Comparison of ENCODE assay signal across 6 cellular contexts in genomic region chr15:50875238-50875637, GRCh38. TPM values are rescaled to one million over a fixed set of nuclear protein-coding genes. Genes with fewer than 3 reads are reported as not detected.
DNase-seq lines count a peak whose midpoint lies in the region; ATAC-seq, FAIRE-seq and TF ChIP-seq lines count a peak whose summit lies in the region.
"Not testable (repeated sequence)": the region's sequence is repeated elsewhere in the genome, so short reads cannot be mapped to it uniquely, and the experiment has no call there.

No MANE protein-coding gene starts in this region.

- POLR2A ChIA-PET in HepG2 (lab: Yijun Ruan, JAX), result interaction anchor here (1.3 kb wide), 1 partner anchor 17 kb away, joined by 3 read pairs; no protein-coding TSS in a partner anchor

- not testable (repeated sequence) for FAIRE-seq in HepG2 (lab: Jason Lieb, UNC)

- peaks cover 37% of the 10 kb centered on the region for H3K27me3 Mint-ChIP-seq in T-helper 17 cell
- H3K27me3 Mint-ChIP-seq in central memory CD8-positive, alpha-beta T cell, result peaks cover 16% of the 10 kb centered on the region

- intact Hi-C loops in HepG2 (cut with micrococcal nuclease; ENCODE audit: unreplicated experiment), result not testable (repeated sequence)
- intact Hi-C loops in mucosa of descending colon (cut with DNase I, micrococcal nuclease) (loop anchor here (5.0 kb wide), 2 partner anchors 188 to 198 kb away; partner anchors contain the start of gene TRPM7 (in 1 of the 2)), transverse colon (cut with DNase I; ENCODE audit: low total_unique reads) (loop anchor here (10.0 kb wide), 2 partner anchors 110 to 190 kb away; partner anchors contain the start of genes SPPL2A and TRPM7)

- not testable (repeated sequence) for H3K4me3 ChIP-seq in GM23248; HepG2 (replicated peaks in 1 of 3; ENCODE audit: insufficient read depth in 1 of 3, low read depth in 2 of 3, low read length in 3 of 3); mucosa of descending colon; transverse colon

- H3K9me2 ChIP-seq in GM23248 (ENCODE audit: insufficient read depth), result not testable (repeated sequence)

- not testable (repeated sequence) for H3K36me3 Mint-ChIP-seq in T-helper 17 cell (ENCODE audit: low read depth); central memory CD8-positive, alpha-beta T cell (ENCODE audit: insufficient read depth)

- DNase-seq in GM23248; T-helper 17 cell; central memory CD8-positive, alpha-beta T cell (ENCODE audit: low spot score in 2 of 2); HepG2 (ENCODE audit: low spot score); mucosa of descending colon; transverse colon: not testable (repeated sequence)

- H3K36me3 ChIP-seq in GM23248 (ENCODE audit: low read depth); HepG2 (replicated peaks in 1 of 2; ENCODE audit: control insufficient read depth in 1 of 2, insufficient read depth in 2 of 2, low read length in 2 of 2); mucosa of descending colon (ENCODE audit: low read depth); transverse colon: not testable (repeated sequence)

- H3K4me1 ChIP-seq in GM23248 (ENCODE audit: insufficient read depth), result peaks cover 19% of the 10 kb centered on the region
- H3K4me1 ChIP-seq in HepG2 (ENCODE audit: insufficient read depth, low read length), result peaks cover 32% of the 10 kb centered on the region; the same call in 1 of the 2 replicates
- H3K4me1 ChIP-seq in mucosa of descending colon (ENCODE audit: low read depth), result peaks cover 12% of the 10 kb centered on the region
- peaks cover 0 to 42% (median 11%) of the 10 kb centered on the region in 4 donors for H3K4me1 ChIP-seq in transverse colon

- BruUV-seq in HepG2 (replicated peaks; lab: Mats Ljungman, UMichigan), result not testable (repeated sequence)

- peak overlapping the region; percentile 41 for H3K4me3 Mint-ChIP-seq in T-helper 17 cell
- H3K4me3 Mint-ChIP-seq in central memory CD8-positive, alpha-beta T cell, result not testable (repeated sequence)

- WGBS in GM23248 (ENCODE audit: low coverage in 1 of 2, low lambda C conversion rate in 2 of 2, missing lambda C conversion rate in 2 of 2), 2 experiments, result 96% methylated on average over 3 of the region's 3 CpGs; no CpG with 5 or more reads in 1 of the 2 experiments
- WGBS in HepG2 (ENCODE audit: low lambda C conversion rate), result 78% methylated on average over 3 of the region's 3 CpGs
- 56 to 61% methylated on average over 3 of the region's 3 CpGs for WGBS in transverse colon (ENCODE audit: low coverage in 1 of 2), 2 donors

- ATAC-seq in T-helper 17 cell; central memory CD8-positive, alpha-beta T cell (replicated peaks; ENCODE audit: extremely low read depth, poor library complexity, severe bottlenecking); HepG2: not testable (repeated sequence)
- peak; percentile 39 for ATAC-seq in mucosa of descending colon

- not testable (repeated sequence) for H3K9me3 Mint-ChIP-seq in central memory CD8-positive, alpha-beta T cell

- H4K20me1 ChIP-seq in GM23248 (ENCODE audit: insufficient read depth); HepG2 (ENCODE audit: insufficient read depth, low read length): not testable (repeated sequence)

- not testable (repeated sequence) for H3K27ac Mint-ChIP-seq in T-helper 17 cell
- H3K27ac Mint-ChIP-seq in central memory CD8-positive, alpha-beta T cell (ENCODE audit: low read depth), result peak overlapping the region; percentile 58

- H3K4me2 ChIP-seq in GM23248 (ENCODE audit: unreplicated experiment); HepG2 (ENCODE audit: low read depth, low read length): not testable (repeated sequence)

- not testable (repeated sequence) for H3K9me3 ChIP-seq in GM23248 (ENCODE audit: low read depth); T-helper 17 cell (ENCODE audit: control insufficient read depth, low read length, poor library complexity, severe bottlenecking); HepG2 (ENCODE audit: low read length); mucosa of descending colon; transverse colon

- H3K4me1 Mint-ChIP-seq in T-helper 17 cell, result peaks cover 17% of the 10 kb centered on the region
- H3K4me1 Mint-ChIP-seq in central memory CD8-positive, alpha-beta T cell, result peaks cover 10% of the 10 kb centered on the region

- H3F3A ChIP-seq in GM23248 (ENCODE audit: insufficient read depth), result peaks cover 11% of the 10 kb centered on the region

- H2AFZ ChIP-seq in GM23248 (peak overlapping the region; percentile 36; the same call in 1 of the 2 replicates), HepG2 (ENCODE audit: low read length) (peak overlapping the region; percentile 36)

- not testable (repeated sequence) for H3K79me2 ChIP-seq in GM23248 (ENCODE audit: insufficient read depth); HepG2 (ENCODE audit: insufficient read depth, low read length)

- not testable (repeated sequence) for H3K27me3 ChIP-seq in GM23248 (replicated peaks; ENCODE audit: insufficient read depth); HepG2 (ENCODE audit: control insufficient read depth in 1 of 2, insufficient read depth in 2 of 2, low read length in 2 of 2); transverse colon

- not testable (repeated sequence) for TF ChIP-seq POLR2A in HepG2 (IDR thresholded peaks at IDR 0.05; ENCODE audit: insufficient read depth in 1 of 2, low read depth in 2 of 2, low read length in 2 of 2); transverse colon (IDR thresholded peaks at IDR 0.05)

- TF ChIP-seq CTCF in HepG2 (CRISPR knock-in tag; IDR thresholded peaks at IDR 0.05); mucosa of descending colon (IDR thresholded peaks at IDR 0.05); transverse colon (IDR thresholded peaks at IDR 0.05): not testable (repeated sequence)

- not testable (repeated sequence) for TF ChIP-seq EP300 in HepG2 (IDR thresholded peaks at IDR 0.05; ENCODE audit: low read depth in 2 of 2, low read length in 2 of 2); HepG2 (CRISPR knock-in tag; IDR thresholded peaks at IDR 0.05; ENCODE audit: borderline replicate concordance); transverse colon (IDR thresholded peaks at IDR 0.05; ENCODE audit: low read depth)

- not testable (repeated sequence) for TF ChIP-seq RAD21 in HepG2 (CRISPR knock-in tag; IDR thresholded peaks at IDR 0.05)

- not testable (repeated sequence) for H3K27ac ChIP-seq in GM23248; HepG2 (ENCODE audit: extremely low read length, insufficient read depth, low read length)
- H3K27ac ChIP-seq in transverse colon, result peak overlapping the region; percentile 48 to 68 (median 62)

- not testable (repeated sequence) for H3K9ac ChIP-seq in GM23248; HepG2 (ENCODE audit: insufficient read depth, low read depth, low read length)

- in situ Hi-C loops in GM23248 (cut with MboI), result not testable (repeated sequence)
- in situ Hi-C loops in HepG2 (cut with HindIII; ENCODE audit: extremely low pct_ligation_motif_present, low pct_unique_long_range_greater_than_20kb), result loop anchor here (5.0 kb wide), 1 partner anchor 198 kb away; no protein-coding TSS in a partner anchor
- in situ Hi-C loops in transverse colon (cut with MboI; ENCODE audit: low pct_ligation_motif_present in 1 of 4, low pct_unique_long_range_greater_than_20kb in 1 of 4, low sequenced_read_pairs in 3 of 4), result loop anchor here in 1 of 4 donors (10.0 kb wide), 1 partner anchor 110 kb away; the partner anchor contains the start of gene SPPL2A

- CTCF ChIA-PET in HepG2 (lab: Yijun Ruan, JAX; ENCODE audit: low intra/inter-chr PET ratio, low total read pairs), result interaction anchor here (2.2 kb wide), 1 partner anchor 10 kb away, joined by 7 read pairs; no protein-coding TSS in a partner anchor

RNA-seq across cellular contexts. Expression of gene AP4E1, which starts 33.2 kb away (rescaled TPM):
- total RNA-seq in GM23248 (2014; rRNA removed; shearing (Covaris generic)), result 14.4 and 15.0 TPM in 2 replicates
- polyA plus RNA-seq in GM23248 (2016; fragmentation: Nextera tagmentation; extraction: Ambion mirVana) (6.2 and 6.6 TPM in 2 replicates), HepG2 (2011; rRNA removed) (2.1 and 2.2 TPM in 2 replicates)
- total RNA-seq in T-helper 17 cell (1 to 10 TPM; 7.6 to 9.6 TPM), HepG2 (2016; rRNA removed; fragmentation: Illumina TruSeq; extraction: Trizol) (7.8 and 11.8 TPM in 2 replicates), mucosa of descending colon (10 to 100 TPM in 2 of 3 donors, 1 to 10 TPM in 1; 9.6 to 11.9 (median 11.6) TPM), transverse colon (10 to 100 TPM in 2 of 4 donors, 1 to 10 TPM in 2; 6.0 to 22.4 (median 9.9) TPM)
- 4.4 and 5.5 TPM in 2 replicates for total RNA-seq in HepG2 (2016; cell fraction: cytosol; rRNA removed; fragmentation: Illumina TruSeq; extraction: Trizol; ENCODE audit: low read depth)
- 8.2 and 11.7 TPM in 2 replicates for total RNA-seq in HepG2 (2016; cell fraction: insoluble cytoplasmic fraction; rRNA removed; fragmentation: Illumina TruSeq; extraction: Trizol)
- total RNA-seq in HepG2 (2016; cell fraction: membrane; rRNA removed; fragmentation: Illumina TruSeq; extraction: Trizol), result 5.1 and 6.9 TPM in 2 replicates
- total RNA-seq in HepG2 (2016; cell fraction: nucleus; rRNA removed; fragmentation: Illumina TruSeq; extraction: Trizol), result 10.0 and 12.5 TPM in 2 replicates
- 0.89 and 1.5 TPM in 2 replicates for polyA plus RNA-seq in HepG2 (2011; cell fraction: cytosol; rRNA removed)
- polyA plus RNA-seq in HepG2 (2011; cell fraction: nucleus; rRNA removed), result 1.5 and 1.7 TPM in 2 replicates
- 3.9 and 4.2 TPM in 2 replicates for polyA plus RNA-seq in HepG2 (2012)
- polyA plus RNA-seq in HepG2 (2016; cell fraction: cytosol; fragmentation: Illumina TruSeq; extraction: Trizol; ENCODE audit: low read depth), result 0.26 and 0.36 TPM in 2 replicates
- polyA plus RNA-seq in HepG2 (2016; cell fraction: insoluble cytoplasmic fraction; fragmentation: Illumina TruSeq; extraction: Trizol; ENCODE audit: low read depth), result 7.0 and 7.1 TPM in 2 replicates
- 1.3 and 1.5 TPM in 2 replicates for polyA plus RNA-seq in HepG2 (2016; cell fraction: membrane; fragmentation: Illumina TruSeq; extraction: Trizol; ENCODE audit: low read depth)
- 8.5 and 9.2 TPM in 2 replicates for polyA plus RNA-seq in HepG2 (2016; cell fraction: nucleus; fragmentation: Illumina TruSeq; extraction: Trizol; ENCODE audit: insufficient read depth, low read depth)
- polyA minus RNA-seq in HepG2 (2011; rRNA and poly(A)+ RNA removed; ENCODE audit: low replicate concordance), result 3.1 and 6.9 TPM in 2 replicates
- 3.9 and 4.6 TPM in 2 replicates for polyA minus RNA-seq in HepG2 (2011; cell fraction: cytosol; rRNA and poly(A)+ RNA removed)
- 12.9 and 15.9 TPM in 2 replicates for polyA minus RNA-seq in HepG2 (2011; cell fraction: nucleus; rRNA and poly(A)+ RNA removed)
